Comparison of ENCODE assay signal across 28 cellular contexts in the genomic region with DNA sequence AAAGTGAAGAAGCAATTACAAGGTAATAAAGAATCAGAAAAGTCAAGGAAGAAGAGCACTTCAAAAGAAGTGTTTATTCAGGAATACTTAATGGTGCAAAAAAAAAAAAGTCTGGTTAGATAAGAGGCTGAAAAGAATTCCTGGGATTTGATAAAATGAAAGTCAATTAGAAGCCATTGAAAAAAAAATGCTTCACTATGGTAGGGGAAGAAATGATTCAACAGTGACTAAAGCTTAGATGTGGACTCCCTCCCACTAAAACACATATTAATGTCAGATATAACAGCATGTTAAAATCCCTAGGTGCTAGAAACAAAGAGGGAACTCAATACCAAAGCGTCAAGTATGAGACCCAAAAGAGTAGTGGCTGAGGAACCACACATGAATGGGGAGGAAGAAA.
"Had no signal": no experiment of that assay in that cellular context is flagged by ENCODE, and none has a peak within 500 bp of the region (broad histone marks: within the 10 kb centered on the region; RNA-seq: fewer than 3 reads in every experiment).

No MANE protein-coding gene starts in this region.

- DNase-seq: activated CD4-positive, alpha-beta T cell treated with anti-CD3 and anti-CD28 coated beads for 48 hours; activated CD4-positive, alpha-beta T cell treated with anti-CD3 and anti-CD28 coated beads, Interleukin-2, amount 50 U/mL, for 4 hours; activated CD8-positive, alpha-beta memory T cell treated with anti-CD3 and anti-CD28 coated beads, Interleukin-2, amount 50 U/mL, for 48 hours; activated CD8-positive, alpha-beta T cell treated with anti-CD3 and anti-CD28 coated beads, Interleukin-2, amount 10 ng/mL, durations not matched to agents 7 days and 5 days; activated naive CD4-positive, alpha-beta T cell treated with anti-CD3 and anti-CD28 coated beads, Interleukin-2, amount 50 U/mL, for 16 hours; activated naive CD8-positive, alpha-beta T cell treated with anti-CD3 and anti-CD28 coated beads, Interleukin-2, amount 10 ng/mL, durations not matched to agents 7 days and 5 days; activated T-cell treated with anti-CD3 and anti-CD28 coated beads, Interleukin-2, amount 50 U/mL, for 1 hour; amniotic stem cell; brain microvascular endothelial cell; cerebellar nuclear complex; Kasumi-1; NCI-H1048; NCI-H146; NCI-H187 treated with DMSO at 0.1 percent for 48 hours; NCI-H2081 treated with DMSO at 0.1 percent for 48 hours; NCI-H2171 treated with DMSO at 0.1 percent for 48 hours; NCI-H345; NCI-H510A; NCI-H526 treated with DMSO at 0.1 percent for 48 hours; NCI-H82; NK-92 treated with Interleukin-12 subunit alpha and Interleukin-12 subunit beta, amount 100 ng/mL, for 24 hours; SHP77 had no signal

- H3K9me3 ChIP-seq: ascending aorta, SJSA1 had no signal

- H3K36me3 Mint-ChIP-seq: activated naive CD8-positive, alpha-beta T cell treated with anti-CD3 and anti-CD28 coated beads, Interleukin-2, amount 10 ng/mL, durations not matched to agents 7 days and 5 days had no signal

- H3K4me1 ChIP-seq: ascending aorta, SJSA1 had no signal

- H3K27me3 Mint-ChIP-seq: activated naive CD8-positive, alpha-beta T cell treated with anti-CD3 and anti-CD28 coated beads, Interleukin-2, amount 10 ng/mL, durations not matched to agents 7 days and 5 days had no signal

- H3K36me3 ChIP-seq: ascending aorta, brain microvascular endothelial cell, SJSA1 had no signal

- H3K27ac Mint-ChIP-seq: activated CD8-positive, alpha-beta T cell treated with anti-CD3 and anti-CD28 coated beads, Interleukin-2, amount 10 ng/mL, durations not matched to agents 7 days and 5 days; activated naive CD8-positive, alpha-beta T cell treated with anti-CD3 and anti-CD28 coated beads, Interleukin-2, amount 10 ng/mL, durations not matched to agents 7 days and 5 days; T-helper 1 cell treated with Interleukin-12 subunit alpha and Interleukin-12 subunit beta and Interleukin-4 antibody, amounts not matched to agents 30 μg/mL and 1 μg/mL, for 36 hours had no signal

- H3K9me3 Mint-ChIP-seq: activated naive CD8-positive, alpha-beta T cell treated with anti-CD3 and anti-CD28 coated beads, Interleukin-2, amount 10 ng/mL, durations not matched to agents 7 days and 5 days; T-helper 1 cell treated with Interleukin-12 subunit alpha and Interleukin-12 subunit beta and Interleukin-4 antibody, amounts not matched to agents 30 μg/mL and 1 μg/mL, for 36 hours had no signal

- ATAC-seq: activated CD4-positive, CD25-positive, alpha-beta regulatory T cell treated with anti-CD3 and anti-CD28 coated beads, Interleukin-2, amount 50 U/mL, for 24 hours; activated CD8-positive, alpha-beta T cell treated with anti-CD3 and anti-CD28 coated beads, Interleukin-2, amount 10 ng/mL, durations not matched to agents 7 days and 5 days; K562 had no signal

- H3K4me3 ChIP-seq: ascending aorta, K562, SJSA1 had no signal

- H3K27ac ChIP-seq: ascending aorta, brain microvascular endothelial cell, SJSA1 had no signal

- H3K4me3 Mint-ChIP-seq: activated CD8-positive, alpha-beta T cell treated with anti-CD3 and anti-CD28 coated beads, Interleukin-2, amount 10 ng/mL, durations not matched to agents 7 days and 5 days; activated naive CD8-positive, alpha-beta T cell treated with anti-CD3 and anti-CD28 coated beads, Interleukin-2, amount 10 ng/mL, durations not matched to agents 7 days and 5 days; T-helper 1 cell treated with Interleukin-12 subunit alpha and Interleukin-12 subunit beta and Interleukin-4 antibody, amounts not matched to agents 30 μg/mL and 1 μg/mL, for 36 hours had no signal

- FAIRE-seq: K562, RCC 7860 had no signal

- H3K4me1 Mint-ChIP-seq: activated naive CD8-positive, alpha-beta T cell treated with anti-CD3 and anti-CD28 coated beads, Interleukin-2, amount 10 ng/mL, durations not matched to agents 7 days and 5 days had no signal

- H3K27me3 ChIP-seq: ascending aorta, brain microvascular endothelial cell, SJSA1 had no signal
